8 cellular contexts compared by ENCODE assay signal in genomic region chr19:45643024-45643926, GRCh38. TPM values are rescaled to one million over a fixed set of nuclear protein-coding genes. Genes with fewer than 3 reads are reported as not detected.
A peak's percentile ranks its signal among the peaks of the same experiment; 100 is the strongest.
DNase-seq lines count a peak whose midpoint lies in the region; ATAC-seq and TF ChIP-seq lines count a peak whose summit lies in the region.

No MANE protein-coding gene starts in this region.

- peak; percentile 95 for TF ChIP-seq CTCF in chondrocyte (IDR thresholded peaks at IDR 0.05)

- H3K4me1 Mint-ChIP-seq in activated CD4-positive, alpha-beta T cell treated with anti-CD3 and anti-CD28 coated beads for 36 hours = peaks cover 57% of the 10 kb centered on the region
- peaks cover 42% of the 10 kb centered on the region for H3K4me1 Mint-ChIP-seq in chondrocyte (ENCODE audit: low read depth)

- H3K27ac Mint-ChIP-seq in activated CD4-positive, alpha-beta T cell treated with anti-CD3 and anti-CD28 coated beads for 36 hours = peak overlapping the region; percentile 93
- peak overlapping the region; percentile 15 for H3K27ac Mint-ChIP-seq in chondrocyte (ENCODE audit: unreplicated experiment)

- H3K9me3 Mint-ChIP-seq in activated CD4-positive, alpha-beta T cell treated with anti-CD3 and anti-CD28 coated beads for 36 hours (ENCODE audit: low read depth) = no peaks in the 10 kb centered on the region
- H3K9me3 Mint-ChIP-seq in chondrocyte (ENCODE audit: low read depth) = no peaks in the 10 kb centered on the region

- no peaks in the 10 kb centered on the region for H3K27me3 Mint-ChIP-seq in activated CD4-positive, alpha-beta T cell treated with anti-CD3 and anti-CD28 coated beads for 36 hours
- H3K27me3 Mint-ChIP-seq in chondrocyte (ENCODE audit: low read depth) = no peaks in the 10 kb centered on the region

- ATAC-seq in HG03108 (IDR thresholded peaks at IDR 0.05; ENCODE audit: unreplicated experiment) (peak; percentile 27), HG03521 (IDR thresholded peaks at IDR 0.05; ENCODE audit: unreplicated experiment) (no peak)
- ATAC-seq in activated CD4-positive, alpha-beta T cell treated with anti-CD3 and anti-CD28 coated beads for 36 hours = peak; percentile 54

- CTCF ChIA-PET in activated CD4-positive, alpha-beta T cell treated with anti-CD3 and anti-CD28 coated beads for 36 hours (lab: Charles Lee) = interaction anchor here (0.6 to 3.1 kb wide), 16 partner anchors 10 to 230 kb away, joined by 3 to 24 read pairs (median 4); partner anchors contain the start of genes OPA3, QPCTL and SNRPD2

- intact Hi-C loops in activated CD4-positive, alpha-beta T cell treated with anti-CD3 and anti-CD28 coated beads for 36 hours (cut with DNase I, micrococcal nuclease) = loop anchor here (1.0 to 10.0 kb wide), 18 partner anchors 24 to 1469 kb away; partner anchors contain the start of genes POLR1G (in 2 of the 2), BLOC1S3 (in 1 of the 2), PPP1R13L (in 1 of the 2) and QPCTL (in 1 of the 2)

- POLR2A ChIA-PET in activated CD4-positive, alpha-beta T cell treated with anti-CD3 and anti-CD28 coated beads for 36 hours (lab: Charles Lee) = interaction anchor here (0.8 to 2.9 kb wide), 6 partner anchors 12 to 1070 kb away, joined by 3 to 17 read pairs (median 10); partner anchors contain the start of gene QPCTL

- H3K36me3 Mint-ChIP-seq in activated CD4-positive, alpha-beta T cell treated with anti-CD3 and anti-CD28 coated beads for 36 hours (ENCODE audit: low read depth) = peaks cover 23% of the 10 kb centered on the region
- H3K36me3 Mint-ChIP-seq in chondrocyte (ENCODE audit: low read depth) = no peaks in the 10 kb centered on the region

- H3K4me3 Mint-ChIP-seq in activated CD4-positive, alpha-beta T cell treated with anti-CD3 and anti-CD28 coated beads for 36 hours = peak overlapping the region; percentile 94
- H3K4me3 Mint-ChIP-seq in chondrocyte (ENCODE audit: unreplicated experiment) = no peak overlapping the region

- DNase-seq in Daoy (ENCODE audit: low read depth) = peak; percentile 91
- peak; percentile 80 for DNase-seq in NCI-H510A (lab: John Stamatoyannopoulos, UW)
- DNase-seq in activated CD4-positive, alpha-beta T cell treated with anti-CD3 and anti-CD28 coated beads for 36 hours = peak; percentile 97
- DNase-seq in chondrocyte (ENCODE audit: low spot score) = no peak
- peak; percentile 72 for DNase-seq in kidney tubule cell (ENCODE audit: low spot score)
- peak; percentile 88 for DNase-seq in stimulated activated CD4-positive, alpha-beta T cell treated with anti-CD3 and anti-CD28 coated beads, Interleukin-2, amount 100 ng/mL, for 4 hours (ENCODE audit: low read depth)

RNA-seq across cellular contexts. Expression of gene EML2, which starts 4.1 kb away (rescaled TPM):
- 13.0 and 14.2 TPM in 2 replicates for total RNA-seq in Daoy (2014; rRNA removed; shearing (Covaris generic))
- total RNA-seq in activated CD4-positive, alpha-beta T cell treated with anti-CD3 and anti-CD28 coated beads for 36 hours = 100 to 1,000 TPM; 121 to 134 TPM
- total RNA-seq in chondrocyte = 20.5 to 28.3 TPM (median 22.4 TPM) in 3 replicates

RNA-seq across cellular contexts. Expression of gene GIPR, which starts 24.7 kb away (rescaled TPM):
- not detected in 2 replicates for total RNA-seq in Daoy (2014; rRNA removed; shearing (Covaris generic))
- total RNA-seq in activated CD4-positive, alpha-beta T cell treated with anti-CD3 and anti-CD28 coated beads for 36 hours = 1 to 10 TPM; 4.5 to 5.9 TPM
- 0.41 to 2.4 TPM (median 1.3 TPM) in 3 replicates for total RNA-seq in chondrocyte

RNA-seq across cellular contexts. Expression of gene GPR4, which starts 41.3 kb away (rescaled TPM):
- total RNA-seq in Daoy (2014; rRNA removed; shearing (Covaris generic)) = not detected in 2 replicates
- not detected for total RNA-seq in activated CD4-positive, alpha-beta T cell treated with anti-CD3 and anti-CD28 coated beads for 36 hours
- not detected in 3 replicates for total RNA-seq in chondrocyte

RNA-seq across cellular contexts. Expression of gene SNRPD2, which starts 48.5 kb away (rescaled TPM):
- 580 and 625 TPM in 2 replicates for total RNA-seq in Daoy (2014; rRNA removed; shearing (Covaris generic))
- 100 to 1,000 TPM; 619 to 839 TPM for total RNA-seq in activated CD4-positive, alpha-beta T cell treated with anti-CD3 and anti-CD28 coated beads for 36 hours
- 310 to 361 TPM (median 314 TPM) in 3 replicates for total RNA-seq in chondrocyte

RNA-seq across cellular contexts. Expression of gene QPCTL, which starts 49.2 kb away (rescaled TPM):
- 13.0 and 22.3 TPM in 2 replicates for total RNA-seq in Daoy (2014; rRNA removed; shearing (Covaris generic))
- 10 to 100 TPM; 17.3 to 18.7 TPM for total RNA-seq in activated CD4-positive, alpha-beta T cell treated with anti-CD3 and anti-CD28 coated beads for 36 hours
- 11.9 to 13.7 TPM (median 13.4 TPM) in 3 replicates for total RNA-seq in chondrocyte
